ENCODE assay signal across 15 cellular contexts in genomic region chr5:1323803-1324173, GRCh38. TPM values are rescaled to one million over a fixed set of nuclear protein-coding genes. Genes with fewer than 3 reads are reported as not detected.
DNase-seq lines count a peak whose midpoint lies in the region; ATAC-seq and TF ChIP-seq lines count a peak whose summit lies in the region.
"Had no signal": no experiment of that assay in that cellular context is flagged by ENCODE, and none has a peak within 500 bp of the region (broad histone marks: within the 10 kb centered on the region; RNA-seq: fewer than 3 reads in every experiment).

No MANE protein-coding gene starts in this region.

- no peaks in the 10 kb centered on the region for H3F3A ChIP-seq in neural progenitor cell (ENCODE audit: low read depth)

- H3K4me2 ChIP-seq in DND-41 (ENCODE audit: insufficient read depth, low read length) (no peak overlapping the region), neural progenitor cell (no peak overlapping the region)

- H2AFZ ChIP-seq in DND-41 (ENCODE audit: low read depth, low read length): no peak overlapping the region
- no peak overlapping the region for H2AFZ ChIP-seq in neural progenitor cell (replicated peaks)

- no peak for TF ChIP-seq POLR2A in sigmoid colon (IDR thresholded peaks at IDR 0.05)

- H3K27me3 ChIP-seq in DND-41 (ENCODE audit: insufficient read depth, low read length, poor library complexity) (no peaks in the 10 kb centered on the region), RWPE2 (ENCODE audit: insufficient read depth, poor library complexity, severe bottlenecking) (no peaks in the 10 kb centered on the region), sigmoid colon (no peaks in the 10 kb centered on the region), neural progenitor cell (no peaks in the 10 kb centered on the region)

- H3K4me3 Mint-ChIP-seq in neural progenitor cell: no peak overlapping the region

- TF ChIP-seq CTCF in DND-41 (IDR thresholded peaks at IDR 0.05; ENCODE audit: borderline replicate concordance, extremely low read depth, low read length, poor library complexity, severe bottlenecking) (peak; percentile 6), RWPE2 (IDR thresholded peaks at IDR 0.05; ENCODE audit: poor library complexity, severe bottlenecking) (no peak), sigmoid colon (IDR thresholded peaks at IDR 0.05) (no peak), neural progenitor cell (IDR thresholded peaks at IDR 0.05) (no peak)

- H3K9me3 ChIP-seq in DND-41 (ENCODE audit: insufficient read depth, low read length, severe bottlenecking): no peaks in the 10 kb centered on the region
- no peaks in the 10 kb centered on the region for H3K9me3 ChIP-seq in RWPE2 (ENCODE audit: severe bottlenecking)
- H3K9me3 ChIP-seq in sigmoid colon: no peaks in the 10 kb centered on the region
- H3K9me3 ChIP-seq in neural progenitor cell (ENCODE audit: low read depth): no peaks in the 10 kb centered on the region
- H3K9me3 ChIP-seq: HAP-1 had no signal

- no peaks in the 10 kb centered on the region for H3K9me3 Mint-ChIP-seq in neural progenitor cell

- peak; percentile 10 for DNase-seq in activated T-cell treated with anti-CD3 and anti-CD28 coated beads, Interleukin-2, amount 50 U/mL, for 1 hour
- DNase-seq in activated T-cell treated with anti-CD3 and anti-CD28 coated beads, Interleukin-2, amount 50 U/mL, for 48 hours: no peak
- no peak for DNase-seq in DND-41
- DNase-seq in RWPE2 (ENCODE audit: low spot score): peak; percentile 56
- peak; percentile 44 for DNase-seq in sigmoid colon
- DNase-seq in activated CD4-positive, alpha-beta T cell treated with anti-CD3 and anti-CD28 coated beads for 1 hour: no peak
- DNase-seq in neural progenitor cell (ENCODE audit: low spot score): no peak
- DNase-seq: C1 segment of cervical spinal cord, IMR-90, NCI-H1417 treated with DMSO at 0.1 percent for 48 hours, NCI-H2029 treated with DMSO at 0.1 percent for 48 hours, NCI-H510A, NCI-H774 had no signal

- ATAC-seq in DND-41 (ENCODE audit: insufficient read depth, low read depth): no peak
- no peak for ATAC-seq in RWPE2 (ENCODE audit: low read depth)
- no peak for ATAC-seq in HG03378 (IDR thresholded peaks at IDR 0.05; ENCODE audit: unreplicated experiment)

- H3K36me3 ChIP-seq in DND-41 (ENCODE audit: insufficient read depth, low read length) (peaks cover 83% of the 10 kb centered on the region), RWPE2 (ENCODE audit: low read depth) (peaks cover 66% of the 10 kb centered on the region), sigmoid colon (peaks cover 29 to 72% (median 59%) of the 10 kb centered on the region in 4 donors), neural progenitor cell (no peaks in the 10 kb centered on the region)

- no peaks in the 10 kb centered on the region for H3K27me3 Mint-ChIP-seq in neural progenitor cell (ENCODE audit: insufficient read depth, low read depth)

- H3K27ac ChIP-seq in DND-41 (ENCODE audit: low read length) (peak overlapping the region; percentile 47), RWPE2 (ENCODE audit: poor library complexity, severe bottlenecking) (peak overlapping the region; percentile 100), sigmoid colon (no peak overlapping the region), neural progenitor cell (no peak overlapping the region)

- intact Hi-C loops in sigmoid colon (cut with DNase I): no loop called here

- H3K79me2 ChIP-seq in DND-41 (ENCODE audit: insufficient read depth, low read length): peaks cover 49% of the 10 kb centered on the region
- no peaks in the 10 kb centered on the region for H3K79me2 ChIP-seq in neural progenitor cell (ENCODE audit: low read depth)

- H3K36me3 Mint-ChIP-seq in neural progenitor cell: peaks cover 13% of the 10 kb centered on the region

- H3K4me1 ChIP-seq in DND-41 (ENCODE audit: insufficient read depth, low read length): peaks cover 49% of the 10 kb centered on the region
- H3K4me1 ChIP-seq in RWPE2 (ENCODE audit: insufficient read depth, poor library complexity, severe bottlenecking): peaks cover 21% of the 10 kb centered on the region
- peaks cover 0 to 7% (median 0%) of the 10 kb centered on the region in 4 donors for H3K4me1 ChIP-seq in sigmoid colon
- no peaks in the 10 kb centered on the region for H3K4me1 ChIP-seq in neural progenitor cell
- H3K4me1 ChIP-seq: HAP-1 had no signal

- H3K27ac Mint-ChIP-seq in neural progenitor cell: no peak overlapping the region

- H3K9ac ChIP-seq in DND-41 (ENCODE audit: low read depth, low read length) (no peak overlapping the region), neural progenitor cell (no peak overlapping the region)

- H3K4me3 ChIP-seq in DND-41 (ENCODE audit: low read depth in 1 of 2, low read length in 2 of 2) (no peak overlapping the region), RWPE2 (ENCODE audit: severe bottlenecking) (no peak overlapping the region), sigmoid colon (no peak overlapping the region), neural progenitor cell (no peak overlapping the region)
- H3K4me3 ChIP-seq: HAP-1 had no signal

- H3K4me1 Mint-ChIP-seq in neural progenitor cell: peaks cover 3% of the 10 kb centered on the region

- 91 to 94% methylated on average over 13 of the region's 13 CpGs for WGBS in sigmoid colon, 2 donors

- TF ChIP-seq EP300 in sigmoid colon (IDR thresholded peaks at IDR 0.05): no peak

- H4K20me1 ChIP-seq in DND-41 (ENCODE audit: insufficient read depth, low read length) (peaks cover 23% of the 10 kb centered on the region), neural progenitor cell (ENCODE audit: low read depth) (no peaks in the 10 kb centered on the region)

RNA-seq across cellular contexts. Expression of gene CLPTM1L, which starts 21.1 kb away (rescaled TPM):
- total RNA-seq in sigmoid colon (10 to 100 TPM; 49.5 to 67.8 (median 58.9) TPM), neural progenitor cell (ENCODE audit: low replicate concordance) (74.8 and 79.9 TPM in 2 replicates)
- 10 to 100 TPM; 33.1 to 90.5 (median 33.6) TPM for polyA plus RNA-seq in sigmoid colon

RNA-seq across cellular contexts. Expression of gene TERT, which starts 28.9 kb away (rescaled TPM):
- total RNA-seq in sigmoid colon: not detected
- 1 to 10 TPM in 1 of 3 donors, not detected in 2; 2.9 TPM for polyA plus RNA-seq in sigmoid colon
- 2.4 and 14.8 TPM in 2 replicates for total RNA-seq in neural progenitor cell (ENCODE audit: low replicate concordance)
- total RNA-seq: IMR-90 had no signal
- polyA plus RNA-seq: IMR-90 had no signal

Comparison
In these comparisons a context has a peak if more than half of its experiments do, and no peak if none do; other contexts are left out.
1. DNase-seq: peak in activated T-cell treated with anti-CD3 and anti-CD28 coated beads, Interleukin-2, amount 50 U/mL, for 1 hour (single experiment), RWPE2 (single experiment) and sigmoid colon (single experiment); none in activated T-cell treated with anti-CD3 and anti-CD28 coated beads, Interleukin-2, amount 50 U/mL, for 48 hours (0 of 2), DND-41 (single experiment), activated CD4-positive, alpha-beta T cell treated with anti-CD3 and anti-CD28 coated beads for 1 hour (single experiment) and neural progenitor cell (single experiment).
2. H3K27ac ChIP-seq: peak in DND-41 (single experiment) and RWPE2 (single experiment); none in sigmoid colon (0 of 4) and neural progenitor cell (single experiment).